In genomic region chr5:104372796-104373195, GRCh38 we compare ENCODE assay signal across 18 cellular contexts.
"Had no signal": no experiment of that assay in that cellular context is flagged by ENCODE, and none has a peak within 500 bp of the region (broad histone marks: within the 10 kb centered on the region; RNA-seq: fewer than 3 reads in every experiment).

No MANE protein-coding gene starts in this region.

- H2AFZ ChIP-seq: parathyroid adenoma had no signal

- H3K36me3 ChIP-seq: neutrophil, right lobe of liver, spleen, upper lobe of right lung, WERI-Rb-1 had no signal

- H3K9ac ChIP-seq: parathyroid adenoma had no signal

- H3K79me2 ChIP-seq: parathyroid adenoma had no signal

- H3K4me3 ChIP-seq: body of pancreas, right lobe of liver, spleen, upper lobe of right lung had no signal

- H3K9me3 ChIP-seq: body of pancreas, neutrophil, right lobe of liver, upper lobe of right lung had no signal

- H3K4me1 ChIP-seq: body of pancreas, right lobe of liver, spleen, upper lobe of right lung had no signal

- H3K27ac ChIP-seq: body of pancreas, neutrophil, parathyroid adenoma, right lobe of liver, spleen, upper lobe of right lung, WERI-Rb-1 had no signal

- H3K27me3 ChIP-seq: body of pancreas, neutrophil, spleen, upper lobe of right lung had no signal

- DNase-seq: activated CD4-positive, alpha-beta T cell treated with anti-CD3 and anti-CD28 coated beads for 1 hour; activated CD4-positive, alpha-beta T cell treated with anti-CD3 and anti-CD28 coated beads, Interleukin-2, amount 50 U/mL, for 4 hours; activated gamma-delta T cell; amygdala; body of pancreas; caudate nucleus; cortex of kidney; natural killer cell; right lobe of liver; spleen; stimulated activated CD4-positive, alpha-beta T cell treated with anti-CD3 and anti-CD28 coated beads, Interleukin-4, amount 100 ng/mL, for 4 hours; stimulated activated naive CD4-positive, alpha-beta T cell; SW 1271; T-helper 2 cell; upper lobe of right lung; WERI-Rb-1 had no signal
